9 cellular contexts compared by ENCODE assay signal in genomic region chr3:134294302-134294925, GRCh38. TPM values are rescaled to one million over a fixed set of nuclear protein-coding genes. Genes with fewer than 3 reads are reported as not detected.
A peak's percentile ranks its signal among the peaks of the same experiment; 100 is the strongest.
DNase-seq lines count a peak whose midpoint lies in the region; ATAC-seq and TF ChIP-seq lines count a peak whose summit lies in the region.
"Had no signal": no experiment of that assay in that cellular context is flagged by ENCODE, and none has a peak within 500 bp of the region (broad histone marks: within the 10 kb centered on the region; RNA-seq: fewer than 3 reads in every experiment).

No MANE protein-coding gene starts in this region.

- H3K27ac Mint-ChIP-seq in mesothelial cell of epicardium, result no peak overlapping the region

- peaks cover 22% of the 10 kb centered on the region for H3K4me1 Mint-ChIP-seq in mesothelial cell of epicardium

- H3K27me3 ChIP-seq in esophagus squamous epithelium (no peaks in the 10 kb centered on the region), right atrium auricular region (no peaks in the 10 kb centered on the region)

- intact Hi-C loops in esophagus squamous epithelium (cut with DNase I), result no loop called here

- peak; percentile 100 for ATAC-seq in GM18870 (IDR thresholded peaks at IDR 0.05; ENCODE audit: unreplicated experiment)
- peak; percentile 100 for ATAC-seq in HG02981 (IDR thresholded peaks at IDR 0.05; ENCODE audit: unreplicated experiment)

- H3K4me3 ChIP-seq in esophagus squamous epithelium (no peak overlapping the region), right atrium auricular region (no peak overlapping the region)

- H3K27me3 Mint-ChIP-seq in mesothelial cell of epicardium (ENCODE audit: low read depth), result no peaks in the 10 kb centered on the region

- H3K27ac ChIP-seq in esophagus squamous epithelium (no peak overlapping the region), right atrium auricular region (no peak overlapping the region)
- H3K27ac ChIP-seq: epithelial cell of prostate had no signal

- WGBS in esophagus squamous epithelium, 2 donors, result 66 to 71% methylated on average over 5 of the region's 5 CpGs

- peak; percentile 14 for DNase-seq in activated CD4-positive, alpha-beta T cell treated with anti-CD3 and anti-CD28 coated beads for 1 hour
- DNase-seq in stimulated activated CD4-positive, alpha-beta T cell treated with anti-CD3 and anti-CD28 coated beads, Interleukin-12 subunit alpha, Interleukin-12 subunit beta, amount 100 ng/mL, for 4 hours, result peak; percentile 19
- DNase-seq in mesothelial cell of epicardium (ENCODE audit: low spot score in 2 of 2, unreplicated experiment in 2 of 2) (no peak), esophagus squamous epithelium (lab: John Stamatoyannopoulos, UW) (no peak), NCI-H345 (lab: John Stamatoyannopoulos, UW) (no peak), right atrium auricular region (ENCODE audit: low spot score) (no peak)

- H3K4me1 ChIP-seq in esophagus squamous epithelium (peaks cover 5 to 20% (median 11%) of the 10 kb centered on the region in 3 donors), right atrium auricular region (peaks cover 0 to 23% of the 10 kb centered on the region in 2 donors)

- TF ChIP-seq POLR2A in esophagus squamous epithelium (IDR thresholded peaks at IDR 0.05), result no peak

- H3K9me3 ChIP-seq in esophagus squamous epithelium (no peaks in the 10 kb centered on the region), right atrium auricular region (peaks cover 0 to 6% of the 10 kb centered on the region in 2 donors)

- H3K36me3 ChIP-seq in esophagus squamous epithelium (no peaks in the 10 kb centered on the region), right atrium auricular region (no peaks in the 10 kb centered on the region)

- H3K9me3 Mint-ChIP-seq in mesothelial cell of epicardium, result peaks cover 11% of the 10 kb centered on the region

- no peak overlapping the region for H3K4me3 Mint-ChIP-seq in mesothelial cell of epicardium

- H3K36me3 Mint-ChIP-seq in mesothelial cell of epicardium, result peaks cover 2% of the 10 kb centered on the region

- TF ChIP-seq CTCF in mesothelial cell of epicardium (IDR thresholded peaks at IDR 0.05; ENCODE audit: unreplicated experiment) (no peak), esophagus squamous epithelium (IDR thresholded peaks at IDR 0.05) (no peak), right atrium auricular region (IDR thresholded peaks at IDR 0.05) (no peak)

RNA-seq across cellular contexts. Expression of gene RYK, which starts 43.8 kb away (rescaled TPM):
- total RNA-seq in mesothelial cell of epicardium, result 93.1 to 103 TPM (median 100 TPM) in 3 replicates
- 10 to 100 TPM; 29.3 to 75.5 (median 39.1) TPM for total RNA-seq in esophagus squamous epithelium
- total RNA-seq in right atrium auricular region, result 10 to 100 TPM; 46.2 to 61.0 TPM

Comparison
In these comparisons a context has a peak if more than half of its experiments do, and no peak if none do; other contexts are left out.
1. DNase-seq: peak in activated CD4-positive, alpha-beta T cell treated with anti-CD3 and anti-CD28 coated beads for 1 hour (single experiment) and stimulated activated CD4-positive, alpha-beta T cell treated with anti-CD3 and anti-CD28 coated beads, Interleukin-12 subunit alpha, Interleukin-12 subunit beta, amount 100 ng/mL, for 4 hours (single experiment); none in mesothelial cell of epicardium (0 of 2), esophagus squamous epithelium (single experiment), NCI-H345 (single experiment) and right atrium auricular region (single experiment).